ENCODE assay signal across 7 cellular contexts in genomic region chr3:127654993-127655392, GRCh38. TPM values are rescaled to one million over a fixed set of nuclear protein-coding genes. Genes with fewer than 3 reads are reported as not detected.
A peak's percentile ranks its signal among the peaks of the same experiment; 100 is the strongest.
DNase-seq lines count a peak whose midpoint lies in the region; ATAC-seq and TF ChIP-seq lines count a peak whose summit lies in the region.
"Not testable (repeated sequence)": the region's sequence is repeated elsewhere in the genome, so short reads cannot be mapped to it uniquely, and the experiment has no call there.

No MANE protein-coding gene starts in this region.

- intact Hi-C loops in HCT116 (cut with micrococcal nuclease) (loop anchor here (10.0 kb wide), 1 partner anchor 410 kb away; no protein-coding TSS in a partner anchor), adrenal gland (cut with DNase I) (loop anchor here (5.0 to 10.0 kb wide), 3 partner anchors 37 to 317 kb away; no protein-coding TSS in a partner anchor), posterior vena cava (cut with DNase I) (loop anchor here in 1 of 2 donors (5.0 kb wide), 1 partner anchor 312 kb away; no protein-coding TSS in a partner anchor), tibial artery (cut with DNase I; ENCODE audit: low total_unique reads) (loop anchor here (10.0 kb wide), 2 partner anchors 320 to 420 kb away; no protein-coding TSS in a partner anchor)

- 100% methylated on average over 5 of the region's 6 CpGs for WGBS in SK-N-SH (ENCODE audit: low lambda C conversion rate)
- 87 to 96% (median 92%) methylated on average over 6 of the region's 6 CpGs for WGBS in adrenal gland, 4 donors
- 96 to 100% methylated on average over 1 to 5 of the region's 6 CpGs for WGBS in gastroesophageal sphincter (ENCODE audit: low coverage in 1 of 2), 2 donors

- H2AFZ ChIP-seq in HCT116 (ENCODE audit: low read depth, low read length, poor library complexity, severe bottlenecking); SK-N-SH (ENCODE audit: low read depth): not testable (repeated sequence)

- peaks cover 14% of the 10 kb centered on the region for H3F3A ChIP-seq in SK-N-SH (replicated peaks; ENCODE audit: insufficient read depth)

- H3K4me2 ChIP-seq in HCT116 (ENCODE audit: low read length) = peak overlapping the region; percentile 27; the same call in 1 of the 2 replicates
- H3K4me2 ChIP-seq in SK-N-SH = peak overlapping the region; percentile 11; the same call in 1 of the 2 replicates

- RAD21 ChIA-PET in HCT116 (lab: Charles Lee; ENCODE audit: low non-redundant PET in 1 of 2, low total read pairs in 2 of 2, uncharacterized antibody in 2 of 2, unreplicated experiment in 2 of 2) = not testable (repeated sequence)

- TF ChIP-seq RAD21 in HCT116 (IDR thresholded peaks at IDR 0.05; ENCODE audit: low read depth); SK-N-SH (IDR thresholded peaks at IDR 0.05; ENCODE audit: low read length): not testable (repeated sequence)

- not testable (repeated sequence) for H3K9me3 ChIP-seq in HCT116 (ENCODE audit: control insufficient read depth in 1 of 2, insufficient read depth in 1 of 2, low read depth in 1 of 2, low read length in 2 of 2); SK-N-SH; adrenal gland (replicated peaks in 1 of 3); gastroesophageal sphincter; tibial artery

- TF ChIP-seq EP300 in SK-N-SH (IDR thresholded peaks at IDR 0.05; ENCODE audit: borderline replicate concordance in 1 of 2, low read depth in 1 of 2, low read length in 1 of 2); gastroesophageal sphincter (IDR thresholded peaks at IDR 0.05): not testable (repeated sequence)

- not testable (repeated sequence) for H3K79me2 ChIP-seq in HCT116 (ENCODE audit: insufficient read depth, low read length); SK-N-SH (ENCODE audit: insufficient read depth)

- TF ChIP-seq CTCF in HCT116 (IDR thresholded peaks at IDR 0.05 in 2 of 3, conservative IDR thresholded peaks at IDR 0.05 in 1 of 3; ENCODE audit: borderline replicate concordance in 1 of 3, insufficient read depth in 1 of 3, low read depth in 2 of 3, low read length in 2 of 3); SK-N-SH (IDR thresholded peaks at IDR 0.05); adrenal gland (IDR thresholded peaks at IDR 0.05); gastroesophageal sphincter (IDR thresholded peaks at IDR 0.05); tibial artery (IDR thresholded peaks at IDR 0.05): not testable (repeated sequence)

- TF ChIP-seq POLR2A in HCT116 (IDR thresholded peaks at IDR 0.05; ENCODE audit: borderline replicate concordance, extremely low read depth, insufficient read depth, insufficient read length); adrenal gland (IDR thresholded peaks at IDR 0.05); gastroesophageal sphincter (IDR thresholded peaks at IDR 0.05): not testable (repeated sequence)

- not testable (repeated sequence) for H4K20me1 ChIP-seq in HCT116 (ENCODE audit: insufficient read depth); SK-N-SH (ENCODE audit: insufficient read depth)

- H3K36me3 ChIP-seq in HCT116 (ENCODE audit: control insufficient read depth in 1 of 2, insufficient read depth in 2 of 2, low read length in 2 of 2); SK-N-SH (replicated peaks in 1 of 2; ENCODE audit: control insufficient read depth in 1 of 2, insufficient read depth in 2 of 2, low read length in 1 of 2); adrenal gland (replicated peaks in 1 of 2); gastroesophageal sphincter; tibial artery: not testable (repeated sequence)

- not testable (repeated sequence) for H3K9me2 ChIP-seq in HCT116 (ENCODE audit: insufficient read depth); SK-N-SH

- DNase-seq in HCT116 (ENCODE audit: low read depth, low spot score); SK-N-SH; adrenal gland: not testable (repeated sequence)
- DNase-seq in mesenteric fat pad (ENCODE audit: low spot score) (peak; percentile 35), posterior vena cava (ENCODE audit: low spot score) (peak; percentile 19), tibial artery (peak in 1 of 2 donors; percentile 39)

- BruUV-seq in HCT116 (replicated peaks; lab: Mats Ljungman, UMichigan) = not testable (repeated sequence)

- CTCF ChIA-PET in HCT116 (lab: Charles Lee) (interaction anchor here (1.1 kb wide), 1 partner anchor 41 kb away, joined by 3 read pairs; no protein-coding TSS in a partner anchor), SK-N-SH (lab: Yijun Ruan, JAX) (interaction anchor here (0.9 to 1.7 kb wide), 2 partner anchors 41 to 80 kb away, joined by 3 to 7 read pairs; no protein-coding TSS in a partner anchor)

- not testable (repeated sequence) for H3K27ac ChIP-seq in HCT116 (ENCODE audit: low read depth, low read length)
- H3K27ac ChIP-seq in SK-N-SH (ENCODE audit: low read depth in 2 of 2, low read length in 1 of 2) = peak overlapping the region in 1 of 2 experiments; percentile 48; a peak in 1 of 4 replicates
- peak overlapping the region in 4 of 5 donors; percentile 20 to 68 (median 36) for H3K27ac ChIP-seq in adrenal gland
- H3K27ac ChIP-seq in gastroesophageal sphincter = peak overlapping the region in 3 of 4 donors; percentile 5 to 48 (median 47)
- H3K27ac ChIP-seq in tibial artery = peak overlapping the region; percentile 57 to 72

- not testable (repeated sequence) for ATAC-seq in HCT116, gastroesophageal sphincter

- H3K9ac ChIP-seq in HCT116 (ENCODE audit: low read length); SK-N-SH: not testable (repeated sequence)

- H3K4me1 ChIP-seq in HCT116 (ENCODE audit: control insufficient read depth in 1 of 2, insufficient read depth in 2 of 2, low read length in 2 of 2) = peaks cover 3 to 15% of the 10 kb centered on the region in 2 experiments
- not testable (repeated sequence) for H3K4me1 ChIP-seq in SK-N-SH (ENCODE audit: control insufficient read depth in 1 of 2, insufficient read depth in 2 of 2, low read depth in 1 of 2, low read length in 1 of 2)
- peaks cover 0 to 22% of the 10 kb centered on the region in 2 donors for H3K4me1 ChIP-seq in adrenal gland (replicated peaks in 1 of 2)
- peaks cover 0 to 20% (median 0%) of the 10 kb centered on the region in 3 donors for H3K4me1 ChIP-seq in gastroesophageal sphincter
- peaks cover 0 to 43% (median 7%) of the 10 kb centered on the region in 4 donors for H3K4me1 ChIP-seq in tibial artery

- H3K27me3 ChIP-seq in HCT116 (ENCODE audit: insufficient read depth, low read length); SK-N-SH (ENCODE audit: insufficient read depth); adrenal gland; gastroesophageal sphincter; tibial artery: not testable (repeated sequence)

- H3K4me3 ChIP-seq in HCT116 (replicated peaks in 1 of 2; ENCODE audit: low read depth in 1 of 2, low read length in 2 of 2); SK-N-SH (ENCODE audit: low read depth in 2 of 2, low read length in 1 of 2); adrenal gland; gastroesophageal sphincter; tibial artery: not testable (repeated sequence)

- POLR2A ChIA-PET in HCT116 (lab: Charles Lee); SK-N-SH (lab: Yijun Ruan, JAX): not testable (repeated sequence)

RNA-seq across cellular contexts. Expression of gene ABTB1, which starts 17.8 kb away (rescaled TPM):
- 19.4 TPM for total RNA-seq in HCT116 (2021; ENCODE audit: unreplicated experiment)
- 16.2 and 19.6 TPM in 2 replicates for polyA plus RNA-seq in HCT116 (2012)
- polyA plus RNA-seq in SK-N-SH (2012; rRNA removed) = 30.8 and 31.6 TPM in 2 replicates
- 7.1 and 12.3 TPM in 2 replicates for polyA plus RNA-seq in SK-N-SH (2012; cell fraction: cytosol; rRNA removed)
- 166 and 204 TPM in 2 replicates for polyA plus RNA-seq in SK-N-SH (2012; cell fraction: nucleus; rRNA removed)
- total RNA-seq in adrenal gland = 10 to 100 TPM; 13.0 to 68.0 (median 32.2) TPM
- polyA plus RNA-seq in adrenal gland = 10 to 100 TPM in 2 of 3 donors, 1 to 10 TPM in 1; 2.8 to 96.0 (median 62.1) TPM
- 10 to 100 TPM; 25.3 to 50.3 (median 35.8) TPM for total RNA-seq in gastroesophageal sphincter
- total RNA-seq in mesenteric fat pad = 34.8 TPM
- 10 to 100 TPM; 27.7 to 28.9 TPM for total RNA-seq in posterior vena cava

RNA-seq across cellular contexts. Expression of gene PODXL2, which starts 26.0 kb away (rescaled TPM):
- 5.7 TPM for total RNA-seq in HCT116 (2021; ENCODE audit: unreplicated experiment)
- polyA plus RNA-seq in HCT116 (2012) = 4.4 and 5.2 TPM in 2 replicates
- polyA plus RNA-seq in SK-N-SH (2012; rRNA removed) = 27.5 and 28.8 TPM in 2 replicates
- 17.2 and 24.8 TPM in 2 replicates for polyA plus RNA-seq in SK-N-SH (2012; cell fraction: cytosol; rRNA removed)
- 19.9 and 23.6 TPM in 2 replicates for polyA plus RNA-seq in SK-N-SH (2012; cell fraction: nucleus; rRNA removed)
- 10 to 100 TPM; 22.0 to 52.4 (median 25.8) TPM for total RNA-seq in adrenal gland
- polyA plus RNA-seq in adrenal gland = 10 to 100 TPM; 17.0 to 28.7 (median 22.5) TPM
- total RNA-seq in gastroesophageal sphincter = 1 to 10 TPM; 1.9 to 2.8 (median 2.3) TPM
- 2.5 TPM for total RNA-seq in mesenteric fat pad
- 1 to 10 TPM; 2.0 to 2.5 TPM for total RNA-seq in posterior vena cava

RNA-seq across cellular contexts. Expression of gene MCM2, which starts 56.8 kb away (rescaled TPM):
- total RNA-seq in HCT116 (2021; ENCODE audit: unreplicated experiment) (145 TPM), adrenal gland (10 to 100 TPM in 4 of 8 donors, 1 to 10 TPM in 4; 4.8 to 11.9 (median 9.7) TPM), gastroesophageal sphincter (1 to 10 TPM; 2.3 to 6.5 (median 4.5) TPM), mesenteric fat pad (2.4 TPM), posterior vena cava (1 to 10 TPM; 4.0 to 5.6 TPM)
- polyA plus RNA-seq in HCT116 (2012) = 88.8 and 90.6 TPM in 2 replicates
- polyA plus RNA-seq in SK-N-SH (2012; rRNA removed) (39.8 and 56.9 TPM in 2 replicates), adrenal gland (1 to 10 TPM; 1.7 to 3.0 (median 2.5) TPM)
- polyA plus RNA-seq in SK-N-SH (2012; cell fraction: cytosol; rRNA removed) = 18.6 and 29.9 TPM in 2 replicates
- 36.3 and 41.6 TPM in 2 replicates for polyA plus RNA-seq in SK-N-SH (2012; cell fraction: nucleus; rRNA removed)

Comparison
In these comparisons a context has a peak if more than half of its experiments do, and no peak if none do; other contexts are left out.
1. RNA of gene MCM2, which starts 56.8 kb away (total RNA-seq): 145 TPM in HCT116 (single experiment); 4.8 to 11.9 TPM in adrenal gland, 4.0 to 5.6 TPM in posterior vena cava, 2.3 to 6.5 TPM in gastroesophageal sphincter and 2.4 TPM in mesenteric fat pad (single experiment); every median in the first group is over 10 times any median in the second.